22 cellular contexts compared by ENCODE assay signal in the genomic region with DNA sequence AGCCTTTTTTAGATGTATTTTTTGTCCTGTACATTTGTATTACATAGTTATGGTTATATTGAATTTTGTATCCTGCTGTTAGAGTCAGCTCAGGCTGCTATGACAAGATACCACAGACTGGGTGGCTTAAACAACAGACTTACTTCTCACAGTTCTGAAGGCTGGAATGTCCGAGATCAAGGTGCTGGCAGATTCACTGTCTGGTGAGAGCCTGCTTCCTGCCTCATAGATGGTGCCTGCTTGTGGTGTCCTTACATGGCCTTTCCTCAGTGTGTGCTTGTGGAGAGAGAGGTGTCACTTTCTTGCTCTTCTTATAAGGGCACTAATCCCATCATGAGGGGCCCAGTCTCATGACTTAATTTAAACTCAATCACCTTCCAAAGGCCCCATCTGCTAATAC. TPM values are rescaled to one million over a fixed set of nuclear protein-coding genes. Genes with fewer than 3 reads are reported as not detected.
DNase-seq lines count a peak whose midpoint lies in the region; ATAC-seq, FAIRE-seq and TF ChIP-seq lines count a peak whose summit lies in the region.
"Had no signal": no experiment of that assay in that cellular context is flagged by ENCODE, and none has a peak within 500 bp of the region (broad histone marks: within the 10 kb centered on the region; RNA-seq: fewer than 3 reads in every experiment).

No MANE protein-coding gene starts in this region.

- H3K4me1 Mint-ChIP-seq in activated CD8-positive, alpha-beta memory T cell treated with anti-CD3 and anti-CD28 coated beads, Interleukin-2, amount 10 ng/mL, durations not matched to agents 7 days and 5 days = peaks cover 67% of the 10 kb centered on the region
- peaks cover 34% of the 10 kb centered on the region for H3K4me1 Mint-ChIP-seq in chondrocyte (ENCODE audit: low read depth)
- peaks cover 37% of the 10 kb centered on the region for H3K4me1 Mint-ChIP-seq in stimulated activated effector memory CD8-positive, alpha-beta T cell treated with anti-CD3 and anti-CD28 coated beads, Interleukin-12 subunit alpha, Interleukin-12 subunit beta, amount 100 ng/mL, for 72 hours

- H3K27ac Mint-ChIP-seq in activated CD8-positive, alpha-beta memory T cell treated with anti-CD3 and anti-CD28 coated beads, Interleukin-2, amount 10 ng/mL, durations not matched to agents 7 days and 5 days = peak overlapping the region; percentile 42
- peak overlapping the region; percentile 30 for H3K27ac Mint-ChIP-seq in chondrocyte (ENCODE audit: unreplicated experiment)
- H3K27ac Mint-ChIP-seq in stimulated activated effector memory CD8-positive, alpha-beta T cell treated with anti-CD3 and anti-CD28 coated beads, Interleukin-12 subunit alpha, Interleukin-12 subunit beta, amount 100 ng/mL, for 72 hours = peak overlapping the region; percentile 44
- H3K27ac Mint-ChIP-seq: activated CD4-positive, alpha-beta T cell treated with anti-CD3 and anti-CD28 coated beads for 36 hours; activated T-helper 1 cell treated with anti-CD3 and anti-CD28 coated beads, Interleukin-12 subunit alpha, Interleukin-12 subunit beta, Interleukin-2, Interleukin-4 antibody, amounts not matched to agents 30 ng/mL and 10 ng/mL and 1 ng/mL, durations not matched to agents 14 hours and 24 hours and 36 hours; CD8-positive, alpha-beta T cell; dendritic cell treated with granulocyte-macrophage colony-stimulating factor and Interleukin-4, amounts not matched to agents 40 ng/mL and 50 ng/mL, for 4 days; T-cell had no signal

- CTCF ChIA-PET in activated CD8-positive, alpha-beta memory T cell treated with anti-CD3 and anti-CD28 coated beads, Interleukin-2, amount 10 ng/mL, durations not matched to agents 7 days and 5 days (lab: Charles Lee) = interaction anchor here (1.0 to 1.1 kb wide), 2 partner anchors 23 to 976 kb away, joined by 6 read pairs; a partner anchor contains a TSS

- H3K27me3 Mint-ChIP-seq in activated CD8-positive, alpha-beta memory T cell treated with anti-CD3 and anti-CD28 coated beads, Interleukin-2, amount 10 ng/mL, durations not matched to agents 7 days and 5 days = no peaks in the 10 kb centered on the region
- H3K27me3 Mint-ChIP-seq in chondrocyte (ENCODE audit: low read depth) = no peaks in the 10 kb centered on the region
- H3K27me3 Mint-ChIP-seq: activated CD4-positive, alpha-beta T cell treated with anti-CD3 and anti-CD28 coated beads for 36 hours; T-cell had no signal

- no peak overlapping the region for H3K4me3 Mint-ChIP-seq in activated CD8-positive, alpha-beta memory T cell treated with anti-CD3 and anti-CD28 coated beads, Interleukin-2, amount 10 ng/mL, durations not matched to agents 7 days and 5 days
- H3K4me3 Mint-ChIP-seq in chondrocyte (ENCODE audit: unreplicated experiment) = no peak overlapping the region
- no peak overlapping the region for H3K4me3 Mint-ChIP-seq in stimulated activated effector memory CD8-positive, alpha-beta T cell treated with anti-CD3 and anti-CD28 coated beads, Interleukin-12 subunit alpha, Interleukin-12 subunit beta, amount 100 ng/mL, for 72 hours
- H3K4me3 Mint-ChIP-seq: activated CD4-positive, alpha-beta T cell treated with anti-CD3 and anti-CD28 coated beads for 36 hours; activated T-helper 1 cell treated with anti-CD3 and anti-CD28 coated beads, Interleukin-12 subunit alpha, Interleukin-12 subunit beta, Interleukin-2, Interleukin-4 antibody, amounts not matched to agents 30 ng/mL and 10 ng/mL and 1 ng/mL, durations not matched to agents 14 hours and 24 hours and 36 hours; CD8-positive, alpha-beta T cell; dendritic cell treated with granulocyte-macrophage colony-stimulating factor and Interleukin-4, amounts not matched to agents 40 ng/mL and 50 ng/mL, for 4 days; T-cell had no signal

- TF ChIP-seq CTCF in chondrocyte (IDR thresholded peaks at IDR 0.05) = no peak

- no peak for FAIRE-seq in GM12891 (lab: Jason Lieb, UNC)
- FAIRE-seq: TTC549 had no signal

- peaks cover 12% of the 10 kb centered on the region for H3K36me3 Mint-ChIP-seq in activated CD8-positive, alpha-beta memory T cell treated with anti-CD3 and anti-CD28 coated beads, Interleukin-2, amount 10 ng/mL, durations not matched to agents 7 days and 5 days
- H3K36me3 Mint-ChIP-seq in chondrocyte (ENCODE audit: low read depth) = no peaks in the 10 kb centered on the region
- H3K36me3 Mint-ChIP-seq in stimulated activated effector memory CD8-positive, alpha-beta T cell treated with anti-CD3 and anti-CD28 coated beads, Interleukin-12 subunit alpha, Interleukin-12 subunit beta, amount 100 ng/mL, for 72 hours = no peaks in the 10 kb centered on the region
- H3K36me3 Mint-ChIP-seq: CD8-positive, alpha-beta T cell; T-cell had no signal

- peaks cover 2% of the 10 kb centered on the region for H3K9me3 Mint-ChIP-seq in activated CD8-positive, alpha-beta memory T cell treated with anti-CD3 and anti-CD28 coated beads, Interleukin-2, amount 10 ng/mL, durations not matched to agents 7 days and 5 days (ENCODE audit: low read depth)
- H3K9me3 Mint-ChIP-seq in chondrocyte (ENCODE audit: low read depth) = no peaks in the 10 kb centered on the region
- H3K9me3 Mint-ChIP-seq in stimulated activated effector memory CD8-positive, alpha-beta T cell treated with anti-CD3 and anti-CD28 coated beads, Interleukin-12 subunit alpha, Interleukin-12 subunit beta, amount 100 ng/mL, for 72 hours = no peaks in the 10 kb centered on the region
- H3K9me3 Mint-ChIP-seq: activated T-helper 1 cell treated with anti-CD3 and anti-CD28 coated beads, Interleukin-12 subunit alpha, Interleukin-12 subunit beta, Interleukin-2, Interleukin-4 antibody, amounts not matched to agents 30 ng/mL and 10 ng/mL and 1 ng/mL, durations not matched to agents 14 hours and 24 hours and 36 hours; CD8-positive, alpha-beta T cell; dendritic cell treated with granulocyte-macrophage colony-stimulating factor and Interleukin-4, amounts not matched to agents 40 ng/mL and 50 ng/mL, for 4 days; T-cell had no signal

- ATAC-seq in activated CD8-positive, alpha-beta memory T cell treated with anti-CD3 and anti-CD28 coated beads, Interleukin-2, amount 10 ng/mL, durations not matched to agents 7 days and 5 days = no peak
- ATAC-seq in stimulated activated effector memory CD8-positive, alpha-beta T cell treated with anti-CD3 and anti-CD28 coated beads, Interleukin-12 subunit alpha, Interleukin-12 subunit beta, amount 100 ng/mL, for 72 hours = no peak
- ATAC-seq: activated CD4-positive, alpha-beta T cell treated with anti-CD3 and anti-CD28 coated beads for 36 hours; CD8-positive, alpha-beta T cell; psoas muscle; T-cell had no signal

- DNase-seq in activated CD8-positive, alpha-beta memory T cell treated with anti-CD3 and anti-CD28 coated beads, Interleukin-2, amount 10 ng/mL, durations not matched to agents 7 days and 5 days = peak; percentile 50
- DNase-seq in activated CD8-positive, alpha-beta memory T cell treated with anti-CD3 and anti-CD28 coated beads, Interleukin-2, amount 50 U/mL, for 4 hours = no peak
- DNase-seq in M059J (ENCODE audit: low read depth) (peak; percentile 23), chondrocyte (ENCODE audit: low spot score) (no peak), NCI-H524 treated with DMSO at 0.1 percent for 48 hours (lab: John Stamatoyannopoulos, UW) (no peak), GM12891 (ENCODE audit: insufficient read length, low spot score) (no peak)
- no peak for DNase-seq in stimulated activated effector memory CD8-positive, alpha-beta T cell treated with anti-CD3 and anti-CD28 coated beads, Interleukin-12 subunit alpha, Interleukin-12 subunit beta, amount 100 ng/mL, for 72 hours (ENCODE audit: low spot score in 2 of 2)
- no peak for DNase-seq in activated T-cell treated with anti-CD3 and anti-CD28 coated beads, Interleukin-2, amount 50 U/mL, for 1 hour
- DNase-seq: activated CD4-positive, alpha-beta T cell treated with anti-CD3 and anti-CD28 coated beads for 36 hours; activated naive CD4-positive, alpha-beta T cell treated with anti-CD3 and anti-CD28 coated beads, Interleukin-2, amount 50 U/mL, for 16 hours; CD8-positive, alpha-beta T cell; DMS 273 treated with DMSO at 0.1 percent for 48 hours; H7; NCI-H2081; NCI-H345; psoas muscle; SHP77; T-cell; trophoblast cell had no signal

- no peak for TF ChIP-seq POLR2A in GM12891 (IDR thresholded peaks at IDR 0.05; ENCODE audit: low read depth, low read length)

TF ChIP-seq in GM12891, 5 proteins besides CTCF, POLR2A, EP300 and RAD21:
- no peak for TF ChIP-seq PAX5 (IDR thresholded peaks at IDR 0.05; ENCODE audit: insufficient read depth, low read length, severe bottlenecking)
- no peak for TF ChIP-seq SPI1 (IDR thresholded peaks at IDR 0.05; ENCODE audit: low read depth, low read length)
- no peak for TF ChIP-seq POLR2AphosphoS5 (IDR thresholded peaks at IDR 0.05; ENCODE audit: low read depth, low read length)
- TF ChIP-seq POU2F2 (IDR thresholded peaks at IDR 0.05; ENCODE audit: low read depth, low read length) = no peak
- TF ChIP-seq TAF1 (IDR thresholded peaks at IDR 0.05; ENCODE audit: low read depth, low read length) = no peak

RNA-seq across cellular contexts. Expression of a gene that starts 23.1 kb away (rescaled TPM):
- 10 to 100 TPM; 45.3 to 60.5 TPM for total RNA-seq in activated CD8-positive, alpha-beta memory T cell treated with anti-CD3 and anti-CD28 coated beads, Interleukin-2, amount 10 ng/mL, durations not matched to agents 7 days and 5 days
- total RNA-seq in M059J (2014; rRNA removed; shearing (Covaris generic)) = 4.3 and 9.1 TPM in 2 replicates
- 26.6 to 33.8 TPM (median 29.8 TPM) in 3 replicates for total RNA-seq in chondrocyte
- 11.3 TPM for polyA plus RNA-seq in GM12891 (2012; ENCODE audit: low read depth, missing spikeins)

Comparison
In these comparisons a context has a peak if more than half of its experiments do, and no peak if none do; other contexts are left out.
1. DNase-seq: peak in activated CD8-positive, alpha-beta memory T cell treated with anti-CD3 and anti-CD28 coated beads, Interleukin-2, amount 10 ng/mL, durations not matched to agents 7 days and 5 days (single experiment) and M059J (single experiment); none in activated CD8-positive, alpha-beta memory T cell treated with anti-CD3 and anti-CD28 coated beads, Interleukin-2, amount 50 U/mL, for 4 hours (single experiment), chondrocyte (single experiment), stimulated activated effector memory CD8-positive, alpha-beta T cell treated with anti-CD3 and anti-CD28 coated beads, Interleukin-12 subunit alpha, Interleukin-12 subunit beta, amount 100 ng/mL, for 72 hours (0 of 2), NCI-H524 treated with DMSO at 0.1 percent for 48 hours (single experiment), activated T-cell treated with anti-CD3 and anti-CD28 coated beads, Interleukin-2, amount 50 U/mL, for 1 hour (single experiment) and GM12891 (single experiment).
2. Peak in every context shown above with its lines, with median percentiles within 50 percentile points of each other: H3K27ac Mint-ChIP-seq.